8 cellular contexts compared by ENCODE assay signal in genomic region chr11:93662177-93662575, GRCh38. TPM values are rescaled to one million over a fixed set of nuclear protein-coding genes. Genes with fewer than 3 reads are reported as not detected.
DNase-seq lines count a peak whose midpoint lies in the region; ATAC-seq and TF ChIP-seq lines count a peak whose summit lies in the region.

No MANE protein-coding gene starts in this region.

- peaks cover 0 to 3% of the 10 kb centered on the region in 2 donors for H3K4me1 ChIP-seq in muscle layer of duodenum (ENCODE audit: control insufficient read depth in 1 of 2, insufficient read depth in 2 of 2, low read length in 2 of 2)

- H3K4me3 ChIP-seq in AG09309 (ENCODE audit: control insufficient read depth, low read depth, low read length) (peak overlapping the region; percentile 90), muscle layer of duodenum (ENCODE audit: low read depth in 1 of 2, low read length in 2 of 2) (peak overlapping the region; percentile 88 to 96)

- no peaks in the 10 kb centered on the region for H3K27me3 ChIP-seq in muscle layer of duodenum (ENCODE audit: low read depth, low read length)

- H3K9me3 Mint-ChIP-seq in IgD-negative memory B cell (no peaks in the 10 kb centered on the region), MCF 10A (ENCODE audit: unreplicated experiment) (no peaks in the 10 kb centered on the region)

- H3K27me3 Mint-ChIP-seq in IgD-negative memory B cell, result no peaks in the 10 kb centered on the region
- no peaks in the 10 kb centered on the region for H3K27me3 Mint-ChIP-seq in MCF 10A (ENCODE audit: insufficient read depth, unreplicated experiment)

- H3K27ac Mint-ChIP-seq in IgD-negative memory B cell (peak overlapping the region; percentile 94 to 99 (median 96)), MCF 10A (ENCODE audit: low read depth, unreplicated experiment) (peak overlapping the region; percentile 82)

- peaks cover 11 to 25% (median 16%) of the 10 kb centered on the region in 3 donors for H3K4me1 Mint-ChIP-seq in IgD-negative memory B cell
- peaks cover 6% of the 10 kb centered on the region for H3K4me1 Mint-ChIP-seq in MCF 10A (ENCODE audit: insufficient read depth, unreplicated experiment)

- intact Hi-C loops in MCF 10A (cut with micrococcal nuclease), result no loop called here

- peak overlapping the region; percentile 79 for H3K27ac ChIP-seq in muscle layer of duodenum (ENCODE audit: low read length)

- H3K4me3 Mint-ChIP-seq in IgD-negative memory B cell (peak overlapping the region; percentile 88 to 94 (median 94)), MCF 10A (ENCODE audit: unreplicated experiment) (peak overlapping the region; percentile 80)

- H3K36me3 Mint-ChIP-seq in IgD-negative memory B cell (no peaks in the 10 kb centered on the region), MCF 10A (ENCODE audit: insufficient read depth, unreplicated experiment) (peaks cover 18% of the 10 kb centered on the region)

- CTCF ChIA-PET in MCF 10A (lab: Yijun Ruan, JAX), result interaction anchor here (0.9 to 1.6 kb wide), 2 partner anchors 9 to 428 kb away, joined by 5 to 7 read pairs; no protein-coding TSS in a partner anchor

- peak; percentile 2 for ATAC-seq in GM19043 (IDR thresholded peaks at IDR 0.05; ENCODE audit: low read depth, unreplicated experiment)

- no TSS peak for BruUV-seq in MCF 10A (replicated peaks; lab: Mats Ljungman, UMichigan)

- H3K36me3 ChIP-seq in muscle layer of duodenum (ENCODE audit: control insufficient read depth in 1 of 2, insufficient read depth in 2 of 2, low read length in 2 of 2), result peaks cover 0 to 1% of the 10 kb centered on the region in 2 donors

- TF ChIP-seq CTCF in AG09309 (IDR thresholded peaks at IDR 0.05; ENCODE audit: control insufficient read depth, insufficient read depth, low read depth, low read length, missing control alignments) (no peak), MCF 10A (IDR thresholded peaks at IDR 0.05; ENCODE audit: unreplicated experiment) (no peak)

- no peaks in the 10 kb centered on the region for H3K9me3 ChIP-seq in muscle layer of duodenum (ENCODE audit: control insufficient read depth in 1 of 2, low read length in 2 of 2)

- POLR2A ChIA-PET in MCF 10A (lab: Yijun Ruan, JAX), result interaction anchor here (0.8 to 1.5 kb wide), 6 partner anchors 9 to 465 kb away, joined by 3 to 7 read pairs (median 4); partner anchors contain the start of genes C11orf54 and TAF1D

- DNase-seq in AG09309 (ENCODE audit: low read depth) (no peak), MCF 10A (ENCODE audit: unreplicated experiment) (no peak), mesenteric fat pad (ENCODE audit: low spot score) (no peak), AG20443 (ENCODE audit: low spot score) (no peak), GM19240 (ENCODE audit: insufficient read length, low spot score) (no peak)

RNA-seq across cellular contexts. Expression of gene CEP295, which starts 0.7 kb away (rescaled TPM):
- 2.8 TPM for polyA plus RNA-seq in IgD-negative memory B cell
- total RNA-seq in MCF 10A (2022) (9.5 and 11.1 TPM in 2 replicates), mesenteric fat pad (6.6 TPM)
